1 cellular context compared by ENCODE assay signal in genomic region chr2:187976667-187977333, GRCh38.
TF ChIP-seq lines count a peak whose summit lies in the region.

No MANE protein-coding gene starts in this region.

TF ChIP-seq in H1, 55 proteins besides CTCF, POLR2A, EP300 and RAD21:
- TF ChIP-seq MAX (IDR thresholded peaks at IDR 0.05) = no peak
- TF ChIP-seq YY1 (IDR thresholded peaks at IDR 0.05; ENCODE audit: low read depth, low read length) = no peak
- no peak for TF ChIP-seq TAF1 (IDR thresholded peaks at IDR 0.05; ENCODE audit: low read depth, low read length)
- no peak for TF ChIP-seq CREB1 (IDR thresholded peaks at IDR 0.05)
- no peak for TF ChIP-seq CHD2 (IDR thresholded peaks at IDR 0.05; ENCODE audit: low read length)
- TF ChIP-seq FOSL1 (IDR thresholded peaks at IDR 0.05; ENCODE audit: insufficient read depth, low read depth, low read length) = no peak
- TF ChIP-seq TEAD4 (IDR thresholded peaks at IDR 0.05; ENCODE audit: low read depth, low read length) = no peak
- TF ChIP-seq E2F6 (IDR thresholded peaks at IDR 0.05) = no peak
- TF ChIP-seq JUN (IDR thresholded peaks at IDR 0.05; ENCODE audit: low read depth, low read length) = no peak
- TF ChIP-seq TAF7 (optimal IDR thresholded peaks at IDR 0.05; ENCODE audit: borderline replicate concordance, low read depth, low read length) = no peak
TF ChIP-seq in H1: peak in this region for 0.
